Comparison of ENCODE assay signal across 10 cellular contexts in the genomic region with DNA sequence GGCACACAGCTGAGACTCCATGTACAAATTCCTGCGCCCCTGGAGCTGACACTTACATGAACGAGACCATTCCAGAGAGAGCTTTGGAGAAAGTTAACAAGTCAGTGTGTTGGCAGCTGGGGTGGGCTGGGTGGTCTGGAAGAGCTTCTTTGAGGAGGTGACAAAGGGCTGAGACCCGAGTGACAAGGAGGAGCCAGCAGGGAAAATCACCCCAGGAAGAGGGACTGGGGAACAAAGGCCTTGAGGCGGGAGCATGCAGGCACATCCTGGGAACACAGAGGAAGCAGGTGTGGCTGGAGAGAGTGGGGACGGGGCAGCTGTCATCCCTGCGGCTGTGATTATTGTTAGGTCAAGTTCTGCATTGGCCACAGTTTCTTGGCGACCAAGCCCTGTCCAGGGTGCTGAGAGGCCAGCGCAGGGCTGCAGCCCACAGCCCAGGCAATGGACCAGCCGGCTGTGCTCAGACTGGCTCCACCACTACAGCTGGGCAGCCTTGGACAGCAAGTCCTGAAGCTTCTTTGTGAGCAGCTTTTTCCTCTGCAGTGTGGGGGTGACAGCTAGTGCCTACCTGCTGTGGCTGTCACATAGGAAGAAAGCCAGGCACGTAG. TPM values are rescaled to one million over a fixed set of nuclear protein-coding genes. Genes with fewer than 3 reads are reported as not detected.
A peak's percentile ranks its signal among the peaks of the same experiment; 100 is the strongest.
DNase-seq lines count a peak whose midpoint lies in the region; ATAC-seq and TF ChIP-seq lines count a peak whose summit lies in the region.
"Had no signal": no experiment of that assay in that cellular context is flagged by ENCODE, and none has a peak within 500 bp of the region (broad histone marks: within the 10 kb centered on the region; RNA-seq: fewer than 3 reads in every experiment).

No MANE protein-coding gene starts in this region.

- H3K4me3 ChIP-seq in MG63: no peak overlapping the region
- no peak overlapping the region for H3K4me3 ChIP-seq in kidney epithelial cell (ENCODE audit: low read depth, low read length)

- TF ChIP-seq CTCF in kidney epithelial cell (IDR thresholded peaks at IDR 0.05; ENCODE audit: insufficient read depth, low read length, poor library complexity, severe bottlenecking): no peak

- H3K27me3 ChIP-seq in MG63 (no peaks in the 10 kb centered on the region), kidney epithelial cell (ENCODE audit: control insufficient read depth, insufficient read depth, low read length) (peaks cover 13% of the 10 kb centered on the region)

- 0 out of 2 replicates have a peak, but pooled peaks cover 4% of the 10 kb centered on the region for H3K9me3 ChIP-seq in MG63
- H3K9me3 ChIP-seq: Caco-2 had no signal

- TF ChIP-seq POLR2A in GM18505 (IDR thresholded peaks at IDR 0.05; ENCODE audit: borderline replicate concordance, extremely low read depth, insufficient read depth, insufficient read length): no peak

- DNase-seq in CD1c-positive myeloid dendritic cell (ENCODE audit: extremely low spot score): peak; percentile 4
- DNase-seq in MG63: peak; percentile 43
- DNase-seq in SW480 (ENCODE audit: low spot score): peak; percentile 41
- peak; percentile 16 for DNase-seq in kidney epithelial cell (ENCODE audit: low read depth)
- DNase-seq in activated CD8-positive, alpha-beta memory T cell treated with anti-CD3 and anti-CD28 coated beads, Interleukin-2, amount 50 U/mL, for 4 hours: no peak
- DNase-seq in activated naive CD4-positive, alpha-beta T cell treated with anti-CD3 and anti-CD28 coated beads, Interleukin-2, amount 50 U/mL, for 16 hours: no peak
- DNase-seq: stimulated activated naive CD8-positive, alpha-beta T cell treated with anti-CD3 and anti-CD28 coated beads, Interleukin-15, amount 100 ng/mL, for 72 hours had no signal

- ATAC-seq in GM18867 (IDR thresholded peaks at IDR 0.05; ENCODE audit: unreplicated experiment) (no peak), GM18505 (IDR thresholded peaks at IDR 0.05; ENCODE audit: unreplicated experiment) (no peak)
- ATAC-seq: stimulated activated naive CD8-positive, alpha-beta T cell treated with anti-CD3 and anti-CD28 coated beads, Interleukin-15, amount 100 ng/mL, for 72 hours had no signal

- H3K36me3 ChIP-seq in MG63 (no peaks in the 10 kb centered on the region), kidney epithelial cell (ENCODE audit: control insufficient read depth, insufficient read depth, low read length) (no peaks in the 10 kb centered on the region)

RNA-seq across cellular contexts. Expression of a gene that starts 34.2 kb away (rescaled TPM):
- not detected in 2 replicates for total RNA-seq in MG63 (2014; rRNA removed; shearing (Covaris generic); ENCODE audit: low replicate concordance)
- total RNA-seq in kidney epithelial cell: not detected in 2 replicates
- total RNA-seq: Caco-2 had no signal

Comparison
In these comparisons a context has a peak if more than half of its experiments do, and no peak if none do; other contexts are left out.
1. DNase-seq: peak in CD1c-positive myeloid dendritic cell (single experiment), MG63 (single experiment), SW480 (single experiment) and kidney epithelial cell (single experiment); none in activated CD8-positive, alpha-beta memory T cell treated with anti-CD3 and anti-CD28 coated beads, Interleukin-2, amount 50 U/mL, for 4 hours (single experiment) and activated naive CD4-positive, alpha-beta T cell treated with anti-CD3 and anti-CD28 coated beads, Interleukin-2, amount 50 U/mL, for 16 hours (single experiment).